ENCODE assay signal across 17 cellular contexts in genomic region chr1:109838838-109839240, GRCh38.
DNase-seq lines count a peak whose midpoint lies in the region; ATAC-seq, FAIRE-seq and TF ChIP-seq lines count a peak whose summit lies in the region.
"Had no signal": no experiment of that assay in that cellular context is flagged by ENCODE, and none has a peak within 500 bp of the region (broad histone marks: within the 10 kb centered on the region; RNA-seq: fewer than 3 reads in every experiment).

No MANE protein-coding gene starts in this region.

- H3K4me3 ChIP-seq in bronchial epithelial cell (ENCODE audit: low read depth, low read length) = no peak overlapping the region

- no peak for TF ChIP-seq CTCF in bronchial epithelial cell (IDR thresholded peaks at IDR 0.05; ENCODE audit: insufficient read depth, low read length, severe bottlenecking)

- FAIRE-seq in bronchial epithelial cell (lab: Jason Lieb, UNC) = no peak

- no peak for ATAC-seq in HG02678 (IDR thresholded peaks at IDR 0.05; ENCODE audit: unreplicated experiment)
- no peak for ATAC-seq in GM18517 (IDR thresholded peaks at IDR 0.05; ENCODE audit: unreplicated experiment)
- no peak for ATAC-seq in HG03378 (IDR thresholded peaks at IDR 0.05; ENCODE audit: unreplicated experiment)
- ATAC-seq in HG02610 (IDR thresholded peaks at IDR 0.05; ENCODE audit: unreplicated experiment) = no peak
- ATAC-seq: left colon; naive thymus-derived CD4-positive, alpha-beta T cell had no signal

- H3K27me3 ChIP-seq in bronchial epithelial cell (ENCODE audit: control insufficient read depth, insufficient read depth, low read length) = no peaks in the 10 kb centered on the region

- in situ Hi-C loops in Caki2 (cut with HindIII; ENCODE audit: low pct_unique_long_range_greater_than_20kb, low sequenced_read_pairs) = no loop called here

- no peaks in the 10 kb centered on the region for H3K36me3 ChIP-seq in bronchial epithelial cell (ENCODE audit: control insufficient read depth, insufficient read depth, low read length)

- DNase-seq in Caki2 (ENCODE audit: low read depth) (peak; percentile 11), NCI-H226 (peak; percentile 85), bronchial epithelial cell (ENCODE audit: low read depth) (peak; percentile 67), kidney glomerular epithelial cell (lab: John Stamatoyannopoulos, UW) (peak; percentile 34)
- DNase-seq: activated CD4-positive, alpha-beta T cell treated with anti-CD3 and anti-CD28 coated beads, Interleukin-2, amount 50 U/mL, for 1 hour; activated T-cell treated with anti-CD3 and anti-CD28 coated beads, Interleukin-2, amount 50 U/mL, for 24 hours; anterior cingulate cortex; left colon; naive thymus-derived CD4-positive, alpha-beta T cell; NCI-H1694; NCI-H524 treated with DMSO at 0.1 percent for 48 hours; Right ventricle myocardium superior; stimulated activated CD4-positive, alpha-beta T cell treated with anti-CD3 and anti-CD28 coated beads, Interleukin-1b, Interleukin-23, amount 100 ng/mL, for 48 hours had no signal

Comparison
In these comparisons a context has a peak if more than half of its experiments do, and no peak if none do; other contexts are left out.
1. DNase-seq: peak in every context shown above with its lines; median percentile 85 in NCI-H226; 67 in bronchial epithelial cell; 34 in kidney glomerular epithelial cell; 11 in Caki2.